Comparison of ENCODE assay signal across 10 cellular contexts in the genomic region with DNA sequence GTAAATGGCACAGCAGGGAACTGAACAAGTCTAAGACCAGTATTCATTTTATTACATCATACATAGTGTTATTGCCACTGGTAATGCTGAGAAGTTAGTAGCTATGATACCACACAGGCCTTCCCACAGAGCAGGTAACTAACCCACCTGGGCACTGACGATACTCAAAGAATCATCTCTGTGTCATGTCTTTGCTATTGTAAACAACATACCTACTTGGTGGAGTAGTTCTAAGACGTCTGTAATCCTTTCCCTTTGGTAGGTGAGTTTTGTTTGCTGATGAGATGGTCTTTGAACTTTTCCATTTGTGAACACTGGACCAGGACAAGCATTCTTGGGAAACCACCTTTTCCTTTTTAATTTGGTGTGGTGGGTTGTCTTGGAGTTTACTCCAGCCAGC. TPM values are rescaled to one million over a fixed set of nuclear protein-coding genes. Genes with fewer than 3 reads are reported as not detected.
DNase-seq lines count a peak whose midpoint lies in the region; ATAC-seq and TF ChIP-seq lines count a peak whose summit lies in the region.
"Had no signal": no experiment of that assay in that cellular context is flagged by ENCODE, and none has a peak within 500 bp of the region (broad histone marks: within the 10 kb centered on the region; RNA-seq: fewer than 3 reads in every experiment).

No MANE protein-coding gene starts in this region.

- H3K4me3 ChIP-seq in smooth muscle cell, result no peak overlapping the region
- H3K4me3 ChIP-seq: prostate gland had no signal

- no peaks in the 10 kb centered on the region for H3K9me3 ChIP-seq in smooth muscle cell (replicated peaks; ENCODE audit: low read depth)
- H3K9me3 ChIP-seq: prostate gland had no signal

- DNase-seq in activated naive CD4-positive, alpha-beta T cell treated with anti-CD3 and anti-CD28 coated beads for 36 hours, result no peak
- no peak for DNase-seq in activated naive CD4-positive, alpha-beta T cell treated with anti-CD3 and anti-CD28 coated beads, Interleukin-2, amount 50 U/mL, for 16 hours
- DNase-seq in activated CD4-positive, alpha-beta memory T cell treated with anti-CD3 and anti-CD28 coated beads for 36 hours, result no peak
- DNase-seq in smooth muscle cell (lab: John Stamatoyannopoulos, UW; ENCODE audit: unreplicated experiment) (no peak), left cardiac atrium (no peak), erythroblast (lab: John Stamatoyannopoulos, UW) (no peak)
- DNase-seq: NCI-H1930 had no signal

- no peaks in the 10 kb centered on the region for H3K79me2 ChIP-seq in smooth muscle cell (ENCODE audit: low read depth)

- H3K4me1 Mint-ChIP-seq in activated naive CD4-positive, alpha-beta T cell treated with anti-CD3 and anti-CD28 coated beads for 36 hours (ENCODE audit: low read depth), result peaks cover 36% of the 10 kb centered on the region
- peaks cover 63% of the 10 kb centered on the region for H3K4me1 Mint-ChIP-seq in activated CD4-positive, alpha-beta memory T cell treated with anti-CD3 and anti-CD28 coated beads for 36 hours (ENCODE audit: low read depth)

- no peak for TF ChIP-seq CTCF in smooth muscle cell (IDR thresholded peaks at IDR 0.05; ENCODE audit: borderline replicate concordance, insufficient read depth, poor library complexity, severe bottlenecking)

- no peak overlapping the region for H3K9ac ChIP-seq in smooth muscle cell (ENCODE audit: low read depth)

- H3K4me1 ChIP-seq in smooth muscle cell (ENCODE audit: low read depth), result peaks cover 9% of the 10 kb centered on the region
- H3K4me1 ChIP-seq: prostate gland had no signal

- no peaks in the 10 kb centered on the region for H4K20me1 ChIP-seq in smooth muscle cell (ENCODE audit: low read depth)

- no peaks in the 10 kb centered on the region for H3K27me3 Mint-ChIP-seq in activated naive CD4-positive, alpha-beta T cell treated with anti-CD3 and anti-CD28 coated beads for 36 hours (ENCODE audit: low read depth)
- no peaks in the 10 kb centered on the region for H3K27me3 Mint-ChIP-seq in activated CD4-positive, alpha-beta memory T cell treated with anti-CD3 and anti-CD28 coated beads for 36 hours

- 64% methylated on average over 2 of the region's 2 CpGs for WGBS in smooth muscle cell (ENCODE audit: low lambda C conversion rate)

- H3K9me3 Mint-ChIP-seq in activated naive CD4-positive, alpha-beta T cell treated with anti-CD3 and anti-CD28 coated beads for 36 hours, result no peaks in the 10 kb centered on the region
- H3K9me3 Mint-ChIP-seq in activated CD4-positive, alpha-beta memory T cell treated with anti-CD3 and anti-CD28 coated beads for 36 hours, result no peaks in the 10 kb centered on the region

- no peak for TF ChIP-seq POLR2A in erythroblast (IDR thresholded peaks at IDR 0.05; ENCODE audit: low read length)

- H3K36me3 ChIP-seq in smooth muscle cell (ENCODE audit: low read depth), result peaks cover 7% of the 10 kb centered on the region
- H3K36me3 ChIP-seq: prostate gland had no signal

- ATAC-seq in esophagus mucosa, result peak; percentile 37
- no peak for ATAC-seq in left cardiac atrium
- no peak for ATAC-seq in HG03095 (IDR thresholded peaks at IDR 0.05; ENCODE audit: unreplicated experiment)

- H3F3A ChIP-seq in smooth muscle cell (ENCODE audit: low read depth), result no peaks in the 10 kb centered on the region

- intact Hi-C loops in activated naive CD4-positive, alpha-beta T cell treated with anti-CD3 and anti-CD28 coated beads for 36 hours (cut with micrococcal nuclease), result loop anchor here (5.0 kb wide), 3 partner anchors 251 to 306 kb away; no protein-coding TSS in a partner anchor
- intact Hi-C loops in activated CD4-positive, alpha-beta memory T cell treated with anti-CD3 and anti-CD28 coated beads for 36 hours (cut with micrococcal nuclease), result loop anchor here (2.0 to 10.0 kb wide), 6 partner anchors 252 to 766 kb away; partner anchors contain the start of genes ANKRD26, MASTL, RAB18 and YME1L1
- intact Hi-C loops in left cardiac atrium (cut with DNase I), result no loop called here

- H3K36me3 Mint-ChIP-seq in activated naive CD4-positive, alpha-beta T cell treated with anti-CD3 and anti-CD28 coated beads for 36 hours (ENCODE audit: low read depth), result peaks cover 57% of the 10 kb centered on the region
- peaks cover 58% of the 10 kb centered on the region for H3K36me3 Mint-ChIP-seq in activated CD4-positive, alpha-beta memory T cell treated with anti-CD3 and anti-CD28 coated beads for 36 hours

- no peak overlapping the region for H3K4me3 Mint-ChIP-seq in activated naive CD4-positive, alpha-beta T cell treated with anti-CD3 and anti-CD28 coated beads for 36 hours
- peak overlapping the region; percentile 5 for H3K4me3 Mint-ChIP-seq in activated CD4-positive, alpha-beta memory T cell treated with anti-CD3 and anti-CD28 coated beads for 36 hours

- peak overlapping the region; percentile 88 for H3K27ac Mint-ChIP-seq in activated naive CD4-positive, alpha-beta T cell treated with anti-CD3 and anti-CD28 coated beads for 36 hours
- H3K27ac Mint-ChIP-seq in activated CD4-positive, alpha-beta memory T cell treated with anti-CD3 and anti-CD28 coated beads for 36 hours, result peak overlapping the region; percentile 97

- POLR2A ChIA-PET in activated CD4-positive, alpha-beta memory T cell treated with anti-CD3 and anti-CD28 coated beads for 36 hours (lab: Charles Lee), result no interaction called here

- H2AFZ ChIP-seq in smooth muscle cell (ENCODE audit: low read depth), result no peak overlapping the region

- peak overlapping the region; percentile 59 for H3K27ac ChIP-seq in smooth muscle cell (ENCODE audit: low read depth)

- H3K4me2 ChIP-seq in smooth muscle cell, result no peak overlapping the region

- CTCF ChIA-PET in activated naive CD4-positive, alpha-beta T cell treated with anti-CD3 and anti-CD28 coated beads for 36 hours (lab: Charles Lee), result interaction anchor here (0.6 kb wide), 1 partner anchor 258 kb away, joined by 3 read pairs; no protein-coding TSS in a partner anchor
- CTCF ChIA-PET in activated CD4-positive, alpha-beta memory T cell treated with anti-CD3 and anti-CD28 coated beads for 36 hours (lab: Charles Lee), result interaction anchor here (2.9 kb wide), 1 partner anchor 123 kb away, joined by 9 read pairs; the partner anchor contains the start of gene ABI1

- H3K27me3 ChIP-seq in smooth muscle cell (ENCODE audit: low read depth), result no peaks in the 10 kb centered on the region

RNA-seq across cellular contexts. Expression of gene PDSS1, which starts 40.9 kb away (rescaled TPM):
- total RNA-seq in activated naive CD4-positive, alpha-beta T cell treated with anti-CD3 and anti-CD28 coated beads for 36 hours, result 10 to 100 TPM; 14.5 to 16.0 TPM
- 10 to 100 TPM; 12.9 to 15.4 TPM for total RNA-seq in activated CD4-positive, alpha-beta memory T cell treated with anti-CD3 and anti-CD28 coated beads for 36 hours
- total RNA-seq in esophagus mucosa (9.8 TPM), smooth muscle cell (5.2 and 14.0 TPM in 2 replicates), left cardiac atrium (1 to 10 TPM; 4.7 to 6.2 TPM)
- polyA plus RNA-seq in smooth muscle cell, result 5.1 and 6.8 TPM in 2 replicates

Comparison
In these comparisons a context has a peak if more than half of its experiments do, and no peak if none do; other contexts are left out.
1. intact Hi-C loops: an anchor here in activated naive CD4-positive, alpha-beta T cell treated with anti-CD3 and anti-CD28 coated beads for 36 hours (5.0 kb wide) and activated CD4-positive, alpha-beta memory T cell treated with anti-CD3 and anti-CD28 coated beads for 36 hours (2.0 to 10.0 kb wide); none called in left cardiac atrium.